In the genomic region with DNA sequence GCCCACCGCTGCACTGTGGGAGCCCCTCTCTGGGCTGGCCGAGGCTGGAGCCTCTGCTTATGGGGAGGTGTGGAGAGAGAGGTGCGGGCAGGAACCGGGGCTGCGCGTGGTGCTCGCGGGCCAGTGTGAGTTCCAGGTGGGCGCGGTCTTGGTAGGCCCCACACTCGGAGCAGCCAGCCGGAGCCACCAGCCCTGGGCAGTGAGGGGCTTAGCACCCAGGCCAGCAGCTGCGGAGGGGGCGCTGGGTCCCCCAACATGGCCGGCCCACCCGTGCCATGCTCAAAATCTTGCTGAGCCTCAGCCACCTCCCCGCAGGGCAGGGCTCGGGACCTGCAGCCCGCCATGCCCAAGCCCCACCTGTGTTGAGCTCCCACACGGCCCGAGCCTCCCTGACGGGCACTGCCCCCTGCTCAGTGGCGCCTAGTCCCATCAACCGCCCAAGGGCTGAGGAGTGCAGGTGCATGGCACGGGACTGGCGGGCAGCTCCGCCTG, we compare ENCODE assay signal across 21 cellular contexts.
DNase-seq lines count a peak whose midpoint lies in the region; ATAC-seq, FAIRE-seq and TF ChIP-seq lines count a peak whose summit lies in the region.
"Had no signal": no experiment of that assay in that cellular context is flagged by ENCODE, and none has a peak within 500 bp of the region (broad histone marks: within the 10 kb centered on the region; RNA-seq: fewer than 3 reads in every experiment).

No MANE protein-coding gene starts in this region.

- H3K27ac Mint-ChIP-seq in T-helper 17 cell, result no peak overlapping the region
- H3K27ac Mint-ChIP-seq: B cell; CD4-positive, CD25-positive, alpha-beta regulatory T cell; CD8-positive, alpha-beta memory T cell; HFFc6 had no signal

- no peak for TF ChIP-seq POLR2A in stomach (IDR thresholded peaks at IDR 0.05)

- ATAC-seq in left cardiac atrium (no peak), Right ventricle myocardium inferior (no peak), mucosa of descending colon (no peak), HG02571 (IDR thresholded peaks at IDR 0.05; ENCODE audit: unreplicated experiment) (no peak), T-helper 17 cell (no peak)
- ATAC-seq: HCT116 had no signal

- H3K9me3 ChIP-seq in kidney (ENCODE audit: control insufficient read depth in 1 of 2, low read length in 2 of 2) (no peaks in the 10 kb centered on the region), mucosa of descending colon (peaks cover 5% of the 10 kb centered on the region), stomach (peaks cover 0 to 15% (median 7%) of the 10 kb centered on the region in 4 donors), T-helper 17 cell (ENCODE audit: control insufficient read depth, low read length, poor library complexity, severe bottlenecking) (no peaks in the 10 kb centered on the region)

- H3K4me1 Mint-ChIP-seq in T-helper 17 cell, result no peaks in the 10 kb centered on the region
- H3K4me1 Mint-ChIP-seq: B cell; CD4-positive, CD25-positive, alpha-beta regulatory T cell; CD8-positive, alpha-beta memory T cell had no signal

- H3K4me3 Mint-ChIP-seq in T-helper 17 cell, result no peak overlapping the region
- H3K4me3 Mint-ChIP-seq: B cell; CD4-positive, CD25-positive, alpha-beta regulatory T cell; CD8-positive, alpha-beta memory T cell; HFFc6 had no signal

- intact Hi-C loops in left cardiac atrium (cut with DNase I), result no loop called here
- intact Hi-C loops in Right ventricle myocardium inferior (cut with DNase I), result no loop called here
- intact Hi-C loops in kidney (cut with DNase I), result no loop called here
- intact Hi-C loops in mucosa of descending colon (cut with DNase I, micrococcal nuclease), result no loop called here
- intact Hi-C loops in stomach (cut with DNase I; ENCODE audit: low total_unique reads), result no loop called here

- TF ChIP-seq CTCF in kidney (IDR thresholded peaks at IDR 0.05; ENCODE audit: borderline replicate concordance, extremely low read depth, insufficient read depth) (no peak), mucosa of descending colon (IDR thresholded peaks at IDR 0.05) (no peak), stomach (IDR thresholded peaks at IDR 0.05) (no peak)

- TF ChIP-seq EP300 in stomach (IDR thresholded peaks at IDR 0.05), result no peak

- H3K36me3 ChIP-seq in kidney (ENCODE audit: control insufficient read depth in 1 of 2, insufficient read depth in 2 of 2, low read length in 2 of 2) (no peaks in the 10 kb centered on the region), mucosa of descending colon (ENCODE audit: low read depth) (no peaks in the 10 kb centered on the region), stomach (no peaks in the 10 kb centered on the region)

- no peaks in the 10 kb centered on the region for H3K36me3 Mint-ChIP-seq in T-helper 17 cell (ENCODE audit: low read depth)
- H3K36me3 Mint-ChIP-seq: CD4-positive, CD25-positive, alpha-beta regulatory T cell; CD8-positive, alpha-beta memory T cell had no signal

- no peak overlapping the region for H3K9ac ChIP-seq in kidney (ENCODE audit: low read length in 2 of 2)

- H3K27ac ChIP-seq in kidney (ENCODE audit: low read depth in 2 of 2, low read length in 2 of 2), result no peak overlapping the region
- no peak overlapping the region for H3K27ac ChIP-seq in stomach

- WGBS in stomach, 5 donors, result 90 to 97% (median 93%) methylated on average over 7 to 27 of the region's 27 CpGs

- peaks cover 3% of the 10 kb centered on the region for H3K27me3 Mint-ChIP-seq in T-helper 17 cell
- H3K27me3 Mint-ChIP-seq: B cell; CD4-positive, CD25-positive, alpha-beta regulatory T cell; CD8-positive, alpha-beta memory T cell had no signal

- no peaks in the 10 kb centered on the region for H3K27me3 ChIP-seq in stomach

- peak; percentile 14 for DNase-seq in left cardiac atrium
- DNase-seq in Right ventricle myocardium inferior (ENCODE audit: missing footprints), result no peak
- DNase-seq in kidney, result peak; percentile 58
- peak in 2 of 3 donors; percentile 16 to 39 for DNase-seq in mucosa of descending colon
- no peak for DNase-seq in stomach
- no peak for DNase-seq in T-helper 17 cell
- DNase-seq: C1 segment of cervical spinal cord; CD4-positive, CD25-positive, alpha-beta regulatory T cell; CD8-positive, alpha-beta memory T cell; COR-L47; DMS 273 treated with DMSO at 0.1 percent for 48 hours; DMS79; GF-D8; GOT3; H7; HFFc6; IMR-90 had no signal

- no peak for FAIRE-seq in kidney (lab: Jason Lieb, UNC)
- FAIRE-seq: HTR-8/SVneo had no signal

- H3K4me1 ChIP-seq in kidney (ENCODE audit: control insufficient read depth in 1 of 2, insufficient read depth in 1 of 2, low read depth in 1 of 2, low read length in 2 of 2) (no peaks in the 10 kb centered on the region), mucosa of descending colon (ENCODE audit: low read depth) (no peaks in the 10 kb centered on the region), stomach (no peaks in the 10 kb centered on the region)

- H3K4me3 ChIP-seq in kidney (ENCODE audit: low read length in 2 of 2), result no peak overlapping the region
- no peak overlapping the region for H3K4me3 ChIP-seq in mucosa of descending colon
- no peak overlapping the region for H3K4me3 ChIP-seq in stomach

Comparison
In these comparisons a context has a peak if more than half of its experiments do, and no peak if none do; other contexts are left out.
1. DNase-seq: peak in left cardiac atrium (single experiment), kidney (single experiment) and mucosa of descending colon (2 of 3); none in Right ventricle myocardium inferior (single experiment), stomach (single experiment) and T-helper 17 cell (0 of 3).